Comparison of ENCODE assay signal across 1 cellular context in the genomic region with DNA sequence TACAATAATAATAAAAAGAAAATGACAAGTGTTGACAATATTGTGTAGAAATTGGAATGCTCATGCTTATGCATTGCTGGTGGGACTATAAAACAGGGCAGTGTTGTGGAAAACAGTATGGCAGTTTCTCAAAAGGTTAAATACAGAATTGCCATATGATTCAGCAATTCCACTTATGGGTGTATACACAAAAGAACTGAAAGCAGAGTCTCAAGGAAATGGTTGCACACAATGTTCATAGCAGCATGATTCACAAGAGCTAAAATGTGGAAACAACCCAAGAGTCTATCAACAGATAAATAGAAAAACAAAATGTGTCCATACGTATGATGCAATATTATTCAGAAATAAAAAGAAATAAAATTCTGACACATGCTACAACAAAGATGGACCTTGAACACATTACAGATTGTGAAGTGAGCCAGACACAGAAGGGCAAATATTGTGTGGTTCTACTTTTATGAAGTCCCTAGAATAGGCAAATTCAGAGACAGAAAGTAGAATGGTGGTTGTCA.
TF ChIP-seq lines count a peak whose summit lies in the region.

No MANE protein-coding gene starts in this region.

TF ChIP-seq in SK-N-SH, 30 proteins besides CTCF, POLR2A, EP300 and RAD21 (continued from another document):
- TF ChIP-seq, protein P1, sequence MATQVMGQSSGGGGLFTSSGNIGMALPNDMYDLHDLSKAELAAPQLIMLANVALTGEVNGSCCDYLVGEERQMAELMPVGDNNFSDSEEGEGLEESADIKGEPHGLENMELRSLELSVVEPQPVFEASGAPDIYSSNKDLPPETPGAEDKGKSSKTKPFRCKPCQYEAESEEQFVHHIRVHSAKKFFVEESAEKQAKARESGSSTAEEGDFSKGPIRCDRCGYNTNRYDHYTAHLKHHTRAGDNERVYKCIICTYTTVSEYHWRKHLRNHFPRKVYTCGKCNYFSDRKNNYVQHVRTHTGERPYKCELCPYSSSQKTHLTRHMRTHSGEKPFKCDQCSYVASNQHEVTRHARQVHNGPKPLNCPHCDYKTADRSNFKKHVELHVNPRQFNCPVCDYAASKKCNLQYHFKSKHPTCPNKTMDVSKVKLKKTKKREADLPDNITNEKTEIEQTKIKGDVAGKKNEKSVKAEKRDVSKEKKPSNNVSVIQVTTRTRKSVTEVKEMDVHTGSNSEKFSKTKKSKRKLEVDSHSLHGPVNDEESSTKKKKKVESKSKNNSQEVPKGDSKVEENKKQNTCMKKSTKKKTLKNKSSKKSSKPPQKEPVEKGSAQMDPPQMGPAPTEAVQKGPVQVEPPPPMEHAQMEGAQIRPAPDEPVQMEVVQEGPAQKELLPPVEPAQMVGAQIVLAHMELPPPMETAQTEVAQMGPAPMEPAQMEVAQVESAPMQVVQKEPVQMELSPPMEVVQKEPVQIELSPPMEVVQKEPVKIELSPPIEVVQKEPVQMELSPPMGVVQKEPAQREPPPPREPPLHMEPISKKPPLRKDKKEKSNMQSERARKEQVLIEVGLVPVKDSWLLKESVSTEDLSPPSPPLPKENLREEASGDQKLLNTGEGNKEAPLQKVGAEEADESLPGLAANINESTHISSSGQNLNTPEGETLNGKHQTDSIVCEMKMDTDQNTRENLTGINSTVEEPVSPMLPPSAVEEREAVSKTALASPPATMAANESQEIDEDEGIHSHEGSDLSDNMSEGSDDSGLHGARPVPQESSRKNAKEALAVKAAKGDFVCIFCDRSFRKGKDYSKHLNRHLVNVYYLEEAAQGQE (IDR thresholded peaks at IDR 0.05; ENCODE audit: low read depth, low read length): no peak
- TF ChIP-seq SIN3A (IDR thresholded peaks at IDR 0.05; ENCODE audit: borderline replicate concordance, low read depth, low read length) (no peak), MEF2A (IDR thresholded peaks at IDR 0.05; ENCODE audit: borderline replicate concordance, low read depth) (no peak), JUND (IDR thresholded peaks at IDR 0.05) (no peak)
